In the genomic region with DNA sequence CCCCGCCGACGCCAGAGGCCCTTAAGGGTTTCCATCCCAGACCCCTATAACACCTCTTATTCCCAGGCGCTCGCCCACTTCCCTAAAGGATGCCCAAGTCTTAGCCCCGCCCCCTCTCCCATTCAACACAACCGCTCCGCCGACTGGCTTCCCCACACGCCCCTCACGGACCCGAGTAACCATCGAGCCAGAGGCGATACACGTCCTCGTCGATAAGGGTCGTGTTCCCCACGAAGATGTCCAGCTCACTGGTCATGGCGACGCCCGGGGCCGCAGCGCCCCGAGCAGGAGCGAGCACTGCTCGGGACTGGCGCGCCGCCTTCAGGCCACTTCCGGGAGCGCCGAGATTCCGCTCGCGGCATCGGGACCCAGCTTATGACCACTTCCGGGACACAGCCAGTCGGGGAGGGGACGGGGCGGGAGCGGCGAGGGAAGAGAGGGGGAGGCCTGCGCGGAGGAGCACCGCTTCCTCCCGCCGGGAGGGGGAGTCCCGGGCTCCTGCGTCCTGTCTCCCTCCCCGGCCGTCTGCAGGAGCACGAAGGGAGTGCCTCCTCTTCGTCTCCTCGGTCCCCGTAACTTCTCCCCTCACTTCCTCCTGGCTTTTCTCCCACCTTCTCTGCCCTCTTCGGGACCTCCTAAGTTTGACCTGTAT, we compare ENCODE assay signal across 8 cellular contexts. TPM values are rescaled to one million over a fixed set of nuclear protein-coding genes. Genes with fewer than 3 reads are reported as not detected.
DNase-seq lines count a peak whose midpoint lies in the region; ATAC-seq, FAIRE-seq and TF ChIP-seq lines count a peak whose summit lies in the region.

FIBP (minus strand) TSS at position 309 of the 652 bp plus-strand sequence; CDS start at position 256, 53 bp downstream.

- DNase-seq in A549 (ENCODE audit: low read depth in 1 of 2, low spot score in 1 of 2) (peak; percentile 97), NCI-H345 (lab: John Stamatoyannopoulos, UW) (peak; percentile 97), activated B cell treated with CpG ODN at 0.5 μM for 24 hours (peak; percentile 91), cardiac fibroblast (ENCODE audit: low read depth in 2 of 2) (peak; percentile 97 to 99), inferior parietal cortex (ENCODE audit: extremely low spot score) (peak; percentile 92), spleen (peak; percentile 100)

- H3K36me3 ChIP-seq in spleen = peaks cover 0 to 41% (median 27%) of the 10 kb centered on the region in 6 donors

- no peak for FAIRE-seq in A549 (lab: Jason Lieb, UNC)

- H3K27me3 Mint-ChIP-seq in activated B cell treated with CpG ODN at 0.5 μM for 24 hours = no peaks in the 10 kb centered on the region

- TF ChIP-seq EP300 in A549 (IDR thresholded peaks at IDR 0.05) = no peak

- peaks cover 38% of the 10 kb centered on the region for H3K36me3 Mint-ChIP-seq in activated B cell treated with CpG ODN at 0.5 μM for 24 hours (ENCODE audit: low read depth)

- ATAC-seq in A549 = peak; percentile 43 to 73
- ATAC-seq in GM18867 (IDR thresholded peaks at IDR 0.05; ENCODE audit: unreplicated experiment) = peak; percentile 45
- peak; percentile 43 for ATAC-seq in HG03159 (IDR thresholded peaks at IDR 0.05; ENCODE audit: unreplicated experiment)
- peak; percentile 63 for ATAC-seq in activated B cell treated with CpG ODN at 0.5 μM for 24 hours (ENCODE audit: low read depth)

- no peaks in the 10 kb centered on the region for H3K9me3 ChIP-seq in A549
- no peaks in the 10 kb centered on the region for H3K9me3 ChIP-seq in spleen

- CTCF ChIA-PET in A549 (lab: Yijun Ruan, JAX) = interaction anchor here (0.5 to 20.5 kb wide), 39 partner anchors 10 to 412 kb away, joined by 3 to 618 read pairs (median 5); partner anchors contain the start of genes C11orf68, CFL1, CTSW and DRAP1
- CTCF ChIA-PET in activated B cell treated with CpG ODN at 0.5 μM for 24 hours (lab: Charles Lee) = interaction anchor here (0.7 to 4.2 kb wide), 19 partner anchors 8 to 176 kb away, joined by 3 to 63 read pairs (median 3); partner anchors contain the start of genes BANF1, C11orf68, CFL1 and FOSL1

- TF ChIP-seq CTCF in A549 (IDR thresholded peaks at IDR 0.05) = peak; percentile 81
- peak; percentile 23 for TF ChIP-seq CTCF in activated B cell treated with CpG ODN at 0.5 μM for 24 hours (IDR thresholded peaks at IDR 0.05)
- TF ChIP-seq CTCF in cardiac fibroblast (IDR thresholded peaks at IDR 0.05; ENCODE audit: low read depth, low read length) = peak; percentile 68
- peak; percentile 89 to 99 (median 94) for TF ChIP-seq CTCF in spleen (IDR thresholded peaks at IDR 0.05 in 8 of 11, conservative IDR thresholded peaks at IDR 0.05 in 3 of 11)

- TF ChIP-seq POLR2A in A549 (IDR thresholded peaks at IDR 0.05; ENCODE audit: low read length) (peak; percentile 91), spleen (IDR thresholded peaks at IDR 0.05) (peak; percentile 45 to 69 (median 55))

- peak within 1 kb of the TSS; percentile 72 for H3K4me3 ChIP-seq in A549
- peak within 1 kb of the TSS; percentile 79 to 89 for H3K4me3 ChIP-seq in cardiac fibroblast (replicated peaks in 1 of 2; ENCODE audit: low read depth in 2 of 2, low read length in 2 of 2)
- H3K4me3 ChIP-seq in spleen = peak within 1 kb of the TSS; percentile 63 to 93 (median 88)

- peak within 1 kb of the TSS; percentile 95 for H3K27ac Mint-ChIP-seq in activated B cell treated with CpG ODN at 0.5 μM for 24 hours

- under 1% methylated on average over 18 of the region's 57 CpGs for WGBS in A549 (ENCODE audit: missing lambda C conversion rate)
- WGBS in spleen, 5 donors = 0 to 1% (median 1%) methylated on average over 40 to 57 of the region's 57 CpGs

- intact Hi-C loops in activated B cell treated with CpG ODN at 0.5 μM for 24 hours (cut with micrococcal nuclease) (loop anchor here (1.0 to 10.0 kb wide), 7 partner anchors 15 to 381 kb away; partner anchors contain the start of genes AP5B1, EFEMP2, MUS81 and RAB1B), spleen (cut with DNase I; ENCODE audit: low total_unique reads) (loop anchor here (5.0 kb wide), 1 partner anchor 99 kb away; no protein-coding TSS in a partner anchor)

- peak within 1 kb of the TSS; percentile 98 for H3K4me3 Mint-ChIP-seq in activated B cell treated with CpG ODN at 0.5 μM for 24 hours

- peaks cover 70% of the 10 kb centered on the region for H3K4me1 Mint-ChIP-seq in activated B cell treated with CpG ODN at 0.5 μM for 24 hours

- H3K27me3 ChIP-seq in spleen (replicated peaks in 1 of 7) = no peaks in the 10 kb centered on the region

- peak; percentile 45 to 61 for TF ChIP-seq RAD21 in A549 (conservative IDR thresholded peaks at IDR 0.05 in 1 of 2, IDR thresholded peaks at IDR 0.05 in 1 of 2)

- H3K9me3 Mint-ChIP-seq in activated B cell treated with CpG ODN at 0.5 μM for 24 hours = no peaks in the 10 kb centered on the region

- H3K4me2 ChIP-seq in A549 = peak within 1 kb of the TSS; percentile 97

- POLR2A ChIA-PET in A549 (lab: Yijun Ruan, JAX) (interaction anchor here (0.6 to 4.3 kb wide), 28 partner anchors 11 to 1881 kb away, joined by 3 to 36 read pairs (median 6); partner anchors contain the start of genes C11orf68, CFL1, FOSL1 and PCNX3), activated B cell treated with CpG ODN at 0.5 μM for 24 hours (lab: Charles Lee) (interaction anchor here (0.6 to 11.8 kb wide), 46 partner anchors 8 to 1572 kb away, joined by 3 to 340 read pairs (median 5); partner anchors contain the start of genes BANF1, C11orf68, CFL1 and DRAP1)

- H3K4me1 ChIP-seq in A549 (peaks cover 50% of the 10 kb centered on the region), spleen (peaks cover 46 to 93% (median 65%) of the 10 kb centered on the region in 6 donors)

- H3K27ac ChIP-seq in A549 = peak within 1 kb of the TSS; percentile 93 to 96
- peak within 1 kb of the TSS; percentile 92 to 99 (median 96) for H3K27ac ChIP-seq in spleen

TF ChIP-seq in A549, 52 proteins besides CTCF, POLR2A, EP300 and RAD21 (continues in another document):
- TF ChIP-seq KDM5A (IDR thresholded peaks at IDR 0.05) (no peak), JUN (IDR thresholded peaks at IDR 0.05) (peak; percentile 48 to 87; a peak in 4 of 5 replicates), RFX5 (IDR thresholded peaks at IDR 0.05) (no peak), CBX2 (IDR thresholded peaks at IDR 0.05; ENCODE audit: borderline replicate concordance, low read depth) (no peak), BCL3 (IDR thresholded peaks at IDR 0.05) (peak; percentile 88), FOSL2 (IDR thresholded peaks at IDR 0.05) (no peak), FOSL2 (CRISPR knock-in tag; IDR thresholded peaks at IDR 0.05) (peak; percentile 44), EHF (CRISPR knock-in tag; IDR thresholded peaks at IDR 0.05) (peak; percentile 98)
- TF ChIP-seq, protein P1, sequence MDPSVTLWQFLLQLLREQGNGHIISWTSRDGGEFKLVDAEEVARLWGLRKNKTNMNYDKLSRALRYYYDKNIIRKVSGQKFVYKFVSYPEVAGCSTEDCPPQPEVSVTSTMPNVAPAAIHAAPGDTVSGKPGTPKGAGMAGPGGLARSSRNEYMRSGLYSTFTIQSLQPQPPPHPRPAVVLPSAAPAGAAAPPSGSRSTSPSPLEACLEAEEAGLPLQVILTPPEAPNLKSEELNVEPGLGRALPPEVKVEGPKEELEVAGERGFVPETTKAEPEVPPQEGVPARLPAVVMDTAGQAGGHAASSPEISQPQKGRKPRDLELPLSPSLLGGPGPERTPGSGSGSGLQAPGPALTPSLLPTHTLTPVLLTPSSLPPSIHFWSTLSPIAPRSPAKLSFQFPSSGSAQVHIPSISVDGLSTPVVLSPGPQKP (IDR thresholded peaks at IDR 0.05; ENCODE audit: low read depth, low read length) = no peak
- TF ChIP-seq, protein P2, sequence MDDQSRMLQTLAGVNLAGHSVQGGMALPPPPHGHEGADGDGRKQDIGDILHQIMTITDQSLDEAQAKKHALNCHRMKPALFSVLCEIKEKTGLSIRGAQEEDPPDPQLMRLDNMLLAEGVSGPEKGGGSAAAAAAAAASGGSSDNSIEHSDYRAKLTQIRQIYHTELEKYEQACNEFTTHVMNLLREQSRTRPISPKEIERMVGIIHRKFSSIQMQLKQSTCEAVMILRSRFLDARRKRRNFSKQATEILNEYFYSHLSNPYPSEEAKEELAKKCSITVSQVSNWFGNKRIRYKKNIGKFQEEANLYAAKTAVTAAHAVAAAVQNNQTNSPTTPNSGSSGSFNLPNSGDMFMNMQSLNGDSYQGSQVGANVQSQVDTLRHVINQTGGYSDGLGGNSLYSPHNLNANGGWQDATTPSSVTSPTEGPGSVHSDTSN (IDR thresholded peaks at IDR 0.05) = no peak
- TF ChIP-seq, protein P3, sequence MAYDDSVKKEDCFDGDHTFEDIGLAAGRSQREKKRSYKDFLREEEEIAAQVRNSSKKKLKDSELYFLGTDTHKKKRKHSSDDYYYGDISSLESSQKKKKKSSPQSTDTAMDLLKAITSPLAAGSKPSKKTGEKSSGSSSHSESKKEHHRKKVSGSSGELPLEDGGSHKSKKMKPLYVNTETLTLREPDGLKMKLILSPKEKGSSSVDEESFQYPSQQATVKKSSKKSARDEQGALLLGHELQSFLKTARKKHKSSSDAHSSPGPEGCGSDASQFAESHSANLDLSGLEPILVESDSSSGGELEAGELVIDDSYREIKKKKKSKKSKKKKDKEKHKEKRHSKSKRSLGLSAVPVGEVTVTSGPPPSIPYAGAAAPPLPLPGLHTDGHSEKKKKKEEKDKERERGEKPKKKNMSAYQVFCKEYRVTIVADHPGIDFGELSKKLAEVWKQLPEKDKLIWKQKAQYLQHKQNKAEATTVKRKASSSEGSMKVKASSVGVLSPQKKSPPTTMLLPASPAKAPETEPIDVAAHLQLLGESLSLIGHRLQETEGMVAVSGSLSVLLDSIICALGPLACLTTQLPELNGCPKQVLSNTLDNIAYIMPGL (CRISPR knock-in tag; IDR thresholded peaks at IDR 0.05; ENCODE audit: borderline replicate concordance) = no peak

RNA-seq across cellular contexts. Expression of gene FIBP, which starts in this region (rescaled TPM):
- polyA plus RNA-seq in A549 (2011; rRNA removed) (72.2 and 83.0 TPM in 2 replicates), A549 (2017; fragmentation: RNase III; extraction: RNeasy Plus Mini Kit Qiagen cat#74134 plus additional on column Dnase treatment) (60.4 to 66.2 TPM (median 65.3 TPM) in 3 replicates), spleen (10 to 100 TPM; 61.9 to 66.3 (median 62.3) TPM)
- polyA plus RNA-seq in A549 (2012; cell fraction: cytosol; rRNA removed) = 119 and 157 TPM in 2 replicates
- polyA plus RNA-seq in A549 (2012; cell fraction: nucleus; rRNA removed) = 121 and 152 TPM in 2 replicates
- 81.2 and 91.4 TPM in 2 replicates for polyA minus RNA-seq in A549 (2011; rRNA and poly(A)+ RNA removed)
- total RNA-seq in activated B cell treated with CpG ODN at 0.5 μM for 24 hours (74.5 and 76.5 TPM in 2 replicates), spleen (10 to 100 TPM; 52.3 to 79.0 (median 64.9) TPM)

Comparison
In these comparisons a context has a peak if more than half of its experiments do, and no peak if none do; other contexts are left out.
1. Peak in every context shown above with its lines: DNase-seq, ATAC-seq, H3K4me3 ChIP-seq and H3K27ac ChIP-seq.
2. CTCF ChIP-seq: peak in every context shown above with its lines; median percentile 94 in spleen; 81 in A549; 68 in cardiac fibroblast; 23 in activated B cell treated with CpG ODN at 0.5 μM for 24 hours.